ENCODE assay signal across 28 cellular contexts in genomic region chr2:180596453-180596852, GRCh38.
"Had no signal": no experiment of that assay in that cellular context is flagged by ENCODE, and none has a peak within 500 bp of the region (broad histone marks: within the 10 kb centered on the region; RNA-seq: fewer than 3 reads in every experiment).

No MANE protein-coding gene starts in this region.

- H3K27me3 Mint-ChIP-seq: progenitor cell of endocrine pancreas; stimulated activated naive B cell treated with anti-CD40 and anti-IgM and Interleukin-4, amounts not matched to agents 10 μg/mL and 1 μg/mL and 100 μg/mL, for 72 hours; stimulated activated naive CD8-positive, alpha-beta T cell treated with anti-CD3 and anti-CD28 coated beads, Interleukin-15, Interleukin-2, amounts not matched to agents 100 ng/mL and 50 ng/mL, for 24 hours had no signal

- ATAC-seq: natural killer cell; psoas muscle; right cardiac atrium; right lobe of liver; stimulated activated effector memory CD8-positive, alpha-beta T cell treated with anti-CD3 and anti-CD28 coated beads, Interleukin-12 subunit alpha, Interleukin-12 subunit beta, amount 100 ng/mL, for 72 hours; stimulated activated naive B cell treated with anti-CD40 and anti-IgM and Interleukin-4, amounts not matched to agents 10 μg/mL and 1 μg/mL and 100 μg/mL, for 72 hours had no signal

- H3K27ac Mint-ChIP-seq: natural killer cell; nephron; neural progenitor cell; progenitor cell of endocrine pancreas; stimulated activated effector memory CD8-positive, alpha-beta T cell treated with anti-CD3 and anti-CD28 coated beads, Interleukin-12 subunit alpha, Interleukin-12 subunit beta, amount 100 ng/mL, for 72 hours; stimulated activated naive B cell treated with anti-CD40 and anti-IgM and Interleukin-4, amounts not matched to agents 10 μg/mL and 1 μg/mL and 100 μg/mL, for 72 hours; stimulated activated naive CD8-positive, alpha-beta T cell treated with anti-CD3 and anti-CD28 coated beads, Interleukin-15, Interleukin-2, amounts not matched to agents 100 ng/mL and 50 ng/mL, for 24 hours had no signal

- H3K4me2 ChIP-seq: neural progenitor cell had no signal

- H3K4me3 Mint-ChIP-seq: natural killer cell; nephron; neural progenitor cell; stimulated activated effector memory CD8-positive, alpha-beta T cell treated with anti-CD3 and anti-CD28 coated beads, Interleukin-12 subunit alpha, Interleukin-12 subunit beta, amount 100 ng/mL, for 72 hours; stimulated activated naive B cell treated with anti-CD40 and anti-IgM and Interleukin-4, amounts not matched to agents 10 μg/mL and 1 μg/mL and 100 μg/mL, for 72 hours; stimulated activated naive CD8-positive, alpha-beta T cell treated with anti-CD3 and anti-CD28 coated beads, Interleukin-15, Interleukin-2, amounts not matched to agents 100 ng/mL and 50 ng/mL, for 24 hours had no signal

- H3K27ac ChIP-seq: neural progenitor cell, ovary, parathyroid adenoma, psoas muscle, right lobe of liver, sigmoid colon, stomach, thoracic aorta, thyroid gland, tibial nerve, upper lobe of left lung, vagina had no signal

- H2AFZ ChIP-seq: neural progenitor cell, parathyroid adenoma had no signal

- H3K79me2 ChIP-seq: parathyroid adenoma had no signal

- H3K36me3 Mint-ChIP-seq: natural killer cell; neural progenitor cell; stimulated activated effector memory CD8-positive, alpha-beta T cell treated with anti-CD3 and anti-CD28 coated beads, Interleukin-12 subunit alpha, Interleukin-12 subunit beta, amount 100 ng/mL, for 72 hours; stimulated activated naive B cell treated with anti-CD40 and anti-IgM and Interleukin-4, amounts not matched to agents 10 μg/mL and 1 μg/mL and 100 μg/mL, for 72 hours had no signal

- H3K9me3 ChIP-seq: ovary, psoas muscle, right lobe of liver, sigmoid colon, stomach, thoracic aorta, thyroid gland, tibial nerve, upper lobe of left lung, vagina had no signal

- H3K4me1 Mint-ChIP-seq: natural killer cell; nephron; neural progenitor cell; stimulated activated naive B cell treated with anti-CD40 and anti-IgM and Interleukin-4, amounts not matched to agents 10 μg/mL and 1 μg/mL and 100 μg/mL, for 72 hours had no signal

- H3K9me3 Mint-ChIP-seq: neural progenitor cell; stimulated activated naive CD8-positive, alpha-beta T cell treated with anti-CD3 and anti-CD28 coated beads, Interleukin-15, Interleukin-2, amounts not matched to agents 100 ng/mL and 50 ng/mL, for 24 hours had no signal

- H3K36me3 ChIP-seq: neural progenitor cell, ovary, right lobe of liver, sigmoid colon, stomach, thoracic aorta, thyroid gland, tibial nerve, upper lobe of left lung, vagina had no signal

- H3K4me1 ChIP-seq: neural progenitor cell, psoas muscle, right lobe of liver, sigmoid colon, stomach, thyroid gland, tibial nerve, upper lobe of left lung, vagina had no signal

- H3K9ac ChIP-seq: neural progenitor cell, parathyroid adenoma had no signal

- DNase-seq: natural killer cell; occipital lobe; ovary; posterior cingulate gyrus; psoas muscle; right cardiac atrium; right lobe of liver; sigmoid colon; small intestine; stimulated activated CD4-positive, alpha-beta T cell treated with anti-CD3 and anti-CD28 coated beads, Interleukin-15, amount 100 ng/mL, for 24 hours; stimulated activated CD4-positive, alpha-beta T cell treated with anti-CD3 and anti-CD28 coated beads, Interleukin-2, amount 100 ng/mL, for 24 hours; stimulated activated CD4-positive, alpha-beta T cell treated with anti-CD3 and anti-CD28 coated beads, Interleukin-2, amount 100 ng/mL, for 48 hours; stimulated activated CD4-positive, alpha-beta T cell treated with anti-CD3 and anti-CD28 coated beads, Interleukin-4, amount 100 ng/mL, for 24 hours; stimulated activated naive B cell treated with anti-CD40 and anti-IgM and Interleukin-4, amounts not matched to agents 10 μg/mL and 1 μg/mL and 100 μg/mL, for 72 hours; stimulated activated naive CD4-positive, alpha-beta T cell treated with Interleukin-2 at 50 U/mL for 16 hours; stomach; thyroid gland; trophoblast cell; upper lobe of left lung had no signal

- H3K4me3 ChIP-seq: neural progenitor cell, ovary, psoas muscle, right lobe of liver, sigmoid colon, stomach, thoracic aorta, thyroid gland, tibial nerve, upper lobe of left lung, vagina had no signal

- H3K27me3 ChIP-seq: neural progenitor cell, ovary, right lobe of liver, sigmoid colon, stomach, thyroid gland, tibial nerve, upper lobe of left lung, vagina had no signal
